ENCODE assay signal across 12 cellular contexts in the genomic region with DNA sequence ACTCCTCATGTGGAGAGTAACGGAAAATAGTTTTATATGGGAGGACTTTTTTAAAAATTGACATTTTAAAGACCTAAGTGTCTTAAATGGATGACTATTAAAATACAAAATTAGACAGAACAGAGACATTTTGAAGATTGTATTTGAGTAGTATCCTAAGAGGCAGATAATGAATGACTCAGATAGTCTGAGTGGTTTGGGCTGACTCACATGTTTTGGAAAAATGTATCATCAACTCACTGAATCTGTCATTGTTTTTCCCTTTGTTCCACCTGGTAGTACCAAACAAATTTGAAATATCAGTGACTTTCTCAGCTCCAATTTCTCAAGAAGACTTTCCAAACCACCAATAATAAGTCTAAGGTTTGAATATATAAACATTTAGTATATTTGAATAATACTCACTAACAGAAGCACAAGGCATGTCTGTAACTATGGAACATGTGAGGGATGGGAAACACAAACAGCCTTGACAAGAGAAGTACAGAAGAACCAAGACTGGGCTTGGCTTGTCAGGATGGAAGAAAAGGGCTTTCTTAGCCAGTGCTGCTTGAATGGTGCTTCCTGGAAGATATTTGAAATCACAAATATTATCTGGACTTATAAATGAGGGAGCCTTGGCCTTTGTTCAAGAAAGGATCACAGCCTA.
DNase-seq lines count a peak whose midpoint lies in the region; ATAC-seq, FAIRE-seq and TF ChIP-seq lines count a peak whose summit lies in the region.
"Had no signal": no experiment of that assay in that cellular context is flagged by ENCODE, and none has a peak within 500 bp of the region (broad histone marks: within the 10 kb centered on the region; RNA-seq: fewer than 3 reads in every experiment).

No MANE protein-coding gene starts in this region.

- H3K4me3 ChIP-seq in foreskin fibroblast (ENCODE audit: low read depth in 1 of 2, low read length in 2 of 2) = no peak overlapping the region
- H3K4me3 ChIP-seq: left ventricle myocardium inferior, right lobe of liver had no signal

- TF ChIP-seq POLR2A in H54 (IDR thresholded peaks at IDR 0.05; ENCODE audit: low read depth, low read length) (no peak), GM18505 (IDR thresholded peaks at IDR 0.05; ENCODE audit: borderline replicate concordance, extremely low read depth, insufficient read depth, insufficient read length) (no peak)

- H3K27ac Mint-ChIP-seq in activated T-helper 17 cell treated with anti-CD3 and anti-CD28 coated beads, Interleukin-2, amount 50 U/mL, for 72 hours = peak overlapping the region; percentile 75
- no peak overlapping the region for H3K27ac Mint-ChIP-seq in T-helper 2 cell treated with Interferon-gamma antibody and Interleukin-4, amounts not matched to agents 5 μg/mL and 100 μg/mL, for 36 hours
- H3K27ac Mint-ChIP-seq: CD4-positive, alpha-beta T cell; effector memory CD8-positive, alpha-beta T cell had no signal

- ATAC-seq in activated T-helper 17 cell treated with anti-CD3 and anti-CD28 coated beads, Interleukin-2, amount 50 U/mL, for 72 hours (replicated peaks) = peak; percentile 96
- ATAC-seq in GM18505 (IDR thresholded peaks at IDR 0.05; ENCODE audit: unreplicated experiment) (no peak), HG02623 (IDR thresholded peaks at IDR 0.05; ENCODE audit: unreplicated experiment) (no peak)
- ATAC-seq: effector memory CD8-positive, alpha-beta T cell; right lobe of liver had no signal

- peak; percentile 75 for DNase-seq in A172 (ENCODE audit: low spot score)
- no peak for DNase-seq in H54 (ENCODE audit: insufficient read length, low spot score)
- peak; percentile 54 to 76 for DNase-seq in foreskin fibroblast
- no peak for DNase-seq in G401 (ENCODE audit: low spot score)
- DNase-seq in T-helper 2 cell treated with Interferon-gamma antibody and Interleukin-4, amounts not matched to agents 5 μg/mL and 100 μg/mL, for 36 hours (ENCODE audit: low spot score) = no peak
- DNase-seq: CD4-positive, alpha-beta T cell; effector memory CD8-positive, alpha-beta T cell; left ventricle myocardium inferior; right lobe of liver had no signal

- TF ChIP-seq CTCF in foreskin fibroblast (IDR thresholded peaks at IDR 0.05; ENCODE audit: low read depth, low read length) = no peak

- peaks cover 3% of the 10 kb centered on the region for H3K27me3 Mint-ChIP-seq in activated T-helper 17 cell treated with anti-CD3 and anti-CD28 coated beads, Interleukin-2, amount 50 U/mL, for 72 hours
- H3K27me3 Mint-ChIP-seq in T-helper 2 cell treated with Interferon-gamma antibody and Interleukin-4, amounts not matched to agents 5 μg/mL and 100 μg/mL, for 36 hours (ENCODE audit: low read depth) = no peaks in the 10 kb centered on the region
- H3K27me3 Mint-ChIP-seq: CD4-positive, alpha-beta T cell had no signal

- H3K4me3 Mint-ChIP-seq in activated T-helper 17 cell treated with anti-CD3 and anti-CD28 coated beads, Interleukin-2, amount 50 U/mL, for 72 hours = no peak overlapping the region
- no peak overlapping the region for H3K4me3 Mint-ChIP-seq in T-helper 2 cell treated with Interferon-gamma antibody and Interleukin-4, amounts not matched to agents 5 μg/mL and 100 μg/mL, for 36 hours
- H3K4me3 Mint-ChIP-seq: CD4-positive, alpha-beta T cell; effector memory CD8-positive, alpha-beta T cell had no signal

- in situ Hi-C loops in G401 (cut with HindIII; ENCODE audit: low sequenced_read_pairs) = no loop called here

- H3K9me3 Mint-ChIP-seq in activated T-helper 17 cell treated with anti-CD3 and anti-CD28 coated beads, Interleukin-2, amount 50 U/mL, for 72 hours = no peaks in the 10 kb centered on the region
- no peaks in the 10 kb centered on the region for H3K9me3 Mint-ChIP-seq in T-helper 2 cell treated with Interferon-gamma antibody and Interleukin-4, amounts not matched to agents 5 μg/mL and 100 μg/mL, for 36 hours
- H3K9me3 Mint-ChIP-seq: CD4-positive, alpha-beta T cell had no signal

- no peaks in the 10 kb centered on the region for H3K36me3 Mint-ChIP-seq in activated T-helper 17 cell treated with anti-CD3 and anti-CD28 coated beads, Interleukin-2, amount 50 U/mL, for 72 hours (ENCODE audit: low read depth)
- no peaks in the 10 kb centered on the region for H3K36me3 Mint-ChIP-seq in T-helper 2 cell treated with Interferon-gamma antibody and Interleukin-4, amounts not matched to agents 5 μg/mL and 100 μg/mL, for 36 hours (ENCODE audit: low read depth)

- peak; percentile 20 for FAIRE-seq in H54 (lab: Jason Lieb, UNC)

- peaks cover 4% of the 10 kb centered on the region for H3K4me1 Mint-ChIP-seq in activated T-helper 17 cell treated with anti-CD3 and anti-CD28 coated beads, Interleukin-2, amount 50 U/mL, for 72 hours
- H3K4me1 Mint-ChIP-seq in T-helper 2 cell treated with Interferon-gamma antibody and Interleukin-4, amounts not matched to agents 5 μg/mL and 100 μg/mL, for 36 hours (ENCODE audit: low read depth) = peaks cover 4% of the 10 kb centered on the region

Comparison
In these comparisons a context has a peak if more than half of its experiments do, and no peak if none do; other contexts are left out.
1. DNase-seq: peak in A172 (single experiment) and foreskin fibroblast (2 of 2); none in H54 (single experiment), G401 (single experiment) and T-helper 2 cell treated with Interferon-gamma antibody and Interleukin-4, amounts not matched to agents 5 μg/mL and 100 μg/mL, for 36 hours (single experiment).